ENCODE assay signal across 31 cellular contexts in the genomic region with DNA sequence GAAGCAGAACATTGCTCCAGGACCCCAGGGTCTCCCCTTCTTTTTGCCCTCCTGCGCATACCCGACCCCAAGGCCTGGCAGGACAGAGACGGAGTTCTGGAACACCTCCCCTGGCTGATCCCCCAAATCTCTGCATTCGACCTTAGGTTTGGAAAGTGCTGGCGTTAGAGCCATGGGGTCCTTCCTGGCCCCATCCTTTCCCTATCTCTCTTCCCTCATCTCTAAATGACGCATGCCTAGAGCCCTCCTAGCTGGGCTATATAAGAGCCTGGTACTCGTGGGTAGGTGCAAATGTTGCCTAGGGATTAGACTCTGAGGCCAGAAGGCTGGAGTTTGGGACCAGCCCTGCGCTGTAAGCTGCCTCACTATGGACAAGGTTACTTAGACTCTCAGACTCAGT. TPM values are rescaled to one million over a fixed set of nuclear protein-coding genes. Genes with fewer than 3 reads are reported as not detected.
"Had no signal": no experiment of that assay in that cellular context is flagged by ENCODE, and none has a peak within 500 bp of the region (broad histone marks: within the 10 kb centered on the region; RNA-seq: fewer than 3 reads in every experiment).

No MANE protein-coding gene starts in this region.

- H3K27ac ChIP-seq: ascending aorta, brain microvascular endothelial cell, epithelial cell of prostate, esophagus squamous epithelium, gastrocnemius medialis, hepatocyte, neutrophil, ovary, prostate gland, uterus had no signal

- ATAC-seq: activated CD4-positive, alpha-beta T cell treated with anti-CD3 and anti-CD28 coated beads for 36 hours; activated CD8-positive, alpha-beta memory T cell treated with anti-CD3 and anti-CD28 coated beads, Interleukin-2, amount 10 ng/mL, durations not matched to agents 7 days and 5 days; activated CD8-positive, alpha-beta T cell treated with anti-CD3 and anti-CD28 coated beads, Interleukin-2, amount 10 ng/mL, durations not matched to agents 7 days and 5 days; gastrocnemius medialis; left cardiac atrium; left ventricle myocardium superior; T-cell had no signal

- H3K9me3 ChIP-seq: ascending aorta, esophagus squamous epithelium, gastrocnemius medialis, neutrophil, ovary, prostate gland, uterus had no signal

- H3K4me1 Mint-ChIP-seq: activated B cell treated with CpG ODN at 0.5 μM for 24 hours; activated CD4-positive, alpha-beta T cell treated with anti-CD3 and anti-CD28 coated beads for 36 hours; activated CD8-positive, alpha-beta memory T cell treated with anti-CD3 and anti-CD28 coated beads, Interleukin-2, amount 10 ng/mL, durations not matched to agents 7 days and 5 days; T-cell had no signal

- H3K36me3 Mint-ChIP-seq: activated CD8-positive, alpha-beta memory T cell treated with anti-CD3 and anti-CD28 coated beads, Interleukin-2, amount 10 ng/mL, durations not matched to agents 7 days and 5 days; activated naive CD8-positive, alpha-beta T cell; T-cell; type B pancreatic cell had no signal

- H2AFZ ChIP-seq: hepatocyte had no signal

- H3K79me2 ChIP-seq: hepatocyte had no signal

- H3K27me3 ChIP-seq: ascending aorta, brain microvascular endothelial cell, gastrocnemius medialis, hepatocyte, neutrophil, ovary, uterus had no signal

- DNase-seq: activated B cell treated with CpG ODN at 0.5 μM for 24 hours; activated CD4-positive, alpha-beta T cell treated with anti-CD3 and anti-CD28 coated beads for 36 hours; activated CD8-positive, alpha-beta memory T cell treated with anti-CD3 and anti-CD28 coated beads, Interleukin-2, amount 10 ng/mL, durations not matched to agents 7 days and 5 days; activated CD8-positive, alpha-beta T cell treated with anti-CD3 and anti-CD28 coated beads, Interleukin-2, amount 10 ng/mL, durations not matched to agents 7 days and 5 days; activated naive CD4-positive, alpha-beta T cell treated with Interleukin-2 at 50 U/mL for 16 hours; activated T-cell treated with anti-CD3 and anti-CD28 coated beads, Interleukin-2, amount 50 U/mL, for 48 hours; brain microvascular endothelial cell; effector CD4-positive, alpha-beta T cell; esophagus squamous epithelium; gastrocnemius medialis; islet precursor cell; left cardiac atrium; left ventricle myocardium superior; retina; stimulated activated naive CD4-positive, alpha-beta T cell; T-cell had no signal

- H3K4me3 ChIP-seq: ascending aorta, esophagus squamous epithelium, gastrocnemius medialis, hepatocyte, ovary, prostate gland, uterus had no signal

- H3K27me3 Mint-ChIP-seq: activated B cell treated with CpG ODN at 0.5 μM for 24 hours; activated CD4-positive, alpha-beta T cell treated with anti-CD3 and anti-CD28 coated beads for 36 hours; activated naive CD8-positive, alpha-beta T cell had no signal

- H3K9me3 Mint-ChIP-seq: activated B cell treated with CpG ODN at 0.5 μM for 24 hours; activated T-helper 2 cell treated with anti-CD3 and anti-CD28 coated beads, Interferon-gamma antibody, Interleukin-2, Interleukin-4, amounts not matched to agents 10 μg/mL and 5 μg/mL and 100 μg/mL, durations not matched to agents 14 hours and 24 hours and 36 hours; dendritic cell treated with granulocyte-macrophage colony-stimulating factor and Interleukin-4, amounts not matched to agents 40 ng/mL and 50 ng/mL, for 4 days; nephron; T-cell; type B pancreatic cell had no signal

- H3K4me3 Mint-ChIP-seq: activated B cell treated with CpG ODN at 0.5 μM for 24 hours; activated CD4-positive, alpha-beta T cell treated with anti-CD3 and anti-CD28 coated beads for 36 hours; activated CD8-positive, alpha-beta memory T cell treated with anti-CD3 and anti-CD28 coated beads, Interleukin-2, amount 10 ng/mL, durations not matched to agents 7 days and 5 days; activated CD8-positive, alpha-beta T cell treated with anti-CD3 and anti-CD28 coated beads, Interleukin-2, amount 10 ng/mL, durations not matched to agents 7 days and 5 days; activated naive CD8-positive, alpha-beta T cell; dendritic cell treated with granulocyte-macrophage colony-stimulating factor and Interleukin-4, amounts not matched to agents 40 ng/mL and 50 ng/mL, for 4 days; nephron; T-cell; type B pancreatic cell had no signal

- H3K4me1 ChIP-seq: ascending aorta, prostate gland, uterus had no signal

- H3K36me3 ChIP-seq: ascending aorta, brain microvascular endothelial cell, esophagus squamous epithelium, gastrocnemius medialis, neutrophil, ovary, prostate gland, uterus had no signal

- H3K27ac Mint-ChIP-seq: activated B cell treated with CpG ODN at 0.5 μM for 24 hours; activated CD4-positive, alpha-beta T cell treated with anti-CD3 and anti-CD28 coated beads for 36 hours; activated CD8-positive, alpha-beta memory T cell treated with anti-CD3 and anti-CD28 coated beads, Interleukin-2, amount 10 ng/mL, durations not matched to agents 7 days and 5 days; activated CD8-positive, alpha-beta T cell treated with anti-CD3 and anti-CD28 coated beads, Interleukin-2, amount 10 ng/mL, durations not matched to agents 7 days and 5 days; activated naive CD8-positive, alpha-beta T cell; activated T-helper 2 cell treated with anti-CD3 and anti-CD28 coated beads, Interferon-gamma antibody, Interleukin-2, Interleukin-4, amounts not matched to agents 10 μg/mL and 5 μg/mL and 100 μg/mL, durations not matched to agents 14 hours and 24 hours and 36 hours; dendritic cell treated with granulocyte-macrophage colony-stimulating factor and Interleukin-4, amounts not matched to agents 40 ng/mL and 50 ng/mL, for 4 days; nephron; T-cell; type B pancreatic cell had no signal

- H3K4me2 ChIP-seq: hepatocyte had no signal

RNA-seq across cellular contexts. Expression of a gene that starts 16.6 kb away (rescaled TPM):
- total RNA-seq: activated B cell treated with CpG ODN at 0.5 μM for 24 hours; activated CD4-positive, alpha-beta T cell treated with anti-CD3 and anti-CD28 coated beads for 36 hours; activated CD8-positive, alpha-beta memory T cell treated with anti-CD3 and anti-CD28 coated beads, Interleukin-2, amount 10 ng/mL, durations not matched to agents 7 days and 5 days; activated CD8-positive, alpha-beta T cell treated with anti-CD3 and anti-CD28 coated beads, Interleukin-2, amount 10 ng/mL, durations not matched to agents 7 days and 5 days; activated T-helper 2 cell treated with anti-CD3 and anti-CD28 coated beads, Interferon-gamma antibody, Interleukin-2, Interleukin-4, amounts not matched to agents 10 μg/mL and 5 μg/mL and 100 μg/mL, durations not matched to agents 14 hours and 24 hours and 36 hours; ascending aorta; chondrocyte; lung microvascular endothelial cell; T-helper 2 cell treated with Interferon-gamma antibody and Interleukin-4, amounts not matched to agents 100 ng/mL and 5 ng/mL, for 36 hours; uterus had no signal
